2 cellular contexts compared by ENCODE assay signal in genomic region chr20:42118001-42118400, GRCh38.
TF ChIP-seq lines count a peak whose summit lies in the region.

No MANE protein-coding gene starts in this region.

TF ChIP-seq in HEK293, 187 proteins besides CTCF, POLR2A, EP300 and RAD21:
- TF ChIP-seq ZNF747 (tag by site-specific recombination; IDR thresholded peaks at IDR 0.05): no peak
- peak; percentile 64 for TF ChIP-seq ATF2 (tag by site-specific recombination; IDR thresholded peaks at IDR 0.05; ENCODE audit: low read depth)
- TF ChIP-seq TSHZ1 (tag by site-specific recombination; IDR thresholded peaks at IDR 0.05; ENCODE audit: borderline replicate concordance): no peak

TF ChIP-seq in H1, 55 proteins besides CTCF, POLR2A, EP300 and RAD21:
- TF ChIP-seq TAF1 (IDR thresholded peaks at IDR 0.05; ENCODE audit: low read depth, low read length) (no peak), SAP30 (IDR thresholded peaks at IDR 0.05; ENCODE audit: insufficient read depth, insufficient replicate concordance, low read length) (no peak), KDM5A (IDR thresholded peaks at IDR 0.05; ENCODE audit: low read length) (no peak), KDM1A (IDR thresholded peaks at IDR 0.05; ENCODE audit: borderline replicate concordance, low read length) (no peak), GTF2F1 (IDR thresholded peaks at IDR 0.05; ENCODE audit: borderline replicate concordance, low read depth, low read length) (no peak), SIRT6 (IDR thresholded peaks at IDR 0.05; ENCODE audit: low read length) (no peak), CHD7 (IDR thresholded peaks at IDR 0.05; ENCODE audit: insufficient replicate concordance, low read length) (no peak), RXRA (IDR thresholded peaks at IDR 0.05; ENCODE audit: insufficient read depth, low read depth, low read length) (no peak), CREB1 (IDR thresholded peaks at IDR 0.05) (no peak)
